Comparison of ENCODE assay signal across 32 cellular contexts in the genomic region with DNA sequence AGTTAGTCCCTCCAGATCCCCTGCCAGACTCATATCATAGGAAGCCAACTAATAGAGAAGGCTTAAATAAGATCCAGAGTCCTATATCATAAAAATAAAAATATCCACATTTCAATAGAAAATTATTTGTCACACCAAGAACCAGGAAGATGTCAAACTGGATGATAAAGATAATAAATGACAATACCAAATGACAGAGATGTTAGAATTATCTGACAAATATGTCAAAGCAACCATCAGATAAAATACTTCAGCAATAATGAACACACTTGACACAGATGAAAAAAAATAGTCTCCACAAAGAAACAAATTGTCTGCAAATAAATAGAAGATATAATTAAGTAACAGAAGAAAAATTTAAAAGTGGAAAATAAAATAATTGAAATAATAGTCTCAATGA.
DNase-seq lines count a peak whose midpoint lies in the region; ATAC-seq, FAIRE-seq and TF ChIP-seq lines count a peak whose summit lies in the region.
"Had no signal": no experiment of that assay in that cellular context is flagged by ENCODE, and none has a peak within 500 bp of the region (broad histone marks: within the 10 kb centered on the region; RNA-seq: fewer than 3 reads in every experiment).

No MANE protein-coding gene starts in this region.

- H3K9me2 ChIP-seq in neural cell (ENCODE audit: insufficient read depth, low read length), result no peaks in the 10 kb centered on the region

- no peak overlapping the region for H2AFZ ChIP-seq in neural cell (ENCODE audit: low read depth, low read length)

- no peaks in the 10 kb centered on the region for H3K79me2 ChIP-seq in neural cell (replicated peaks; ENCODE audit: insufficient read depth, low read length)

- no peaks in the 10 kb centered on the region for H3K4me1 ChIP-seq in kidney (ENCODE audit: control insufficient read depth in 1 of 2, insufficient read depth in 1 of 2, low read depth in 1 of 2, low read length in 2 of 2)
- H3K4me1 ChIP-seq: A549; BE2C; BLaER1; BLaER1 treated with 17β-estradiol and CSF1 and Interleukin-3, amounts not matched to agents 10 nM and 100 nM had no signal

- H3K9ac ChIP-seq in kidney (ENCODE audit: low read length in 2 of 2) (no peak overlapping the region), neural cell (ENCODE audit: low read length) (no peak overlapping the region)
- H3K9ac ChIP-seq: BLaER1; BLaER1 treated with 17β-estradiol and CSF1 and Interleukin-3, amounts not matched to agents 10 nM and 100 nM had no signal

- H3F3A ChIP-seq in neural cell (ENCODE audit: insufficient read depth, low read length, poor library complexity, severe bottlenecking), result no peaks in the 10 kb centered on the region

- H4K20me1 ChIP-seq in neural cell (ENCODE audit: insufficient read depth), result no peaks in the 10 kb centered on the region
- H4K20me1 ChIP-seq: BLaER1; BLaER1 treated with 17β-estradiol and CSF1 and Interleukin-3, amounts not matched to agents 10 nM and 100 nM had no signal

- no peaks in the 10 kb centered on the region for H3K27me3 ChIP-seq in neural cell (ENCODE audit: insufficient read depth, low read depth, low read length)
- H3K27me3 ChIP-seq: BE2C; BLaER1; BLaER1 treated with 17β-estradiol and CSF1 and Interleukin-3, amounts not matched to agents 10 nM and 100 nM had no signal

- H3K9me3 ChIP-seq in kidney (ENCODE audit: control insufficient read depth in 1 of 2, low read length in 2 of 2) (no peaks in the 10 kb centered on the region), neural cell (ENCODE audit: low read length) (no peaks in the 10 kb centered on the region)
- H3K9me3 ChIP-seq: A549; BE2C; BLaER1; BLaER1 treated with 17β-estradiol and CSF1 and Interleukin-3, amounts not matched to agents 10 nM and 100 nM; Caco-2 had no signal

- peak; percentile 88 for TF ChIP-seq EP300 in neural cell (conservative IDR thresholded peaks at IDR 0.05; ENCODE audit: poor library complexity, severe bottlenecking)

- no peak for TF ChIP-seq RAD21 in neural cell (conservative IDR thresholded peaks at IDR 0.05)

- H3K4me3 ChIP-seq in kidney (ENCODE audit: low read length in 2 of 2) (no peak overlapping the region), neural cell (ENCODE audit: low read length) (no peak overlapping the region)
- H3K4me3 ChIP-seq: A549; BLaER1; BLaER1 treated with 17β-estradiol and CSF1 and Interleukin-3, amounts not matched to agents 10 nM and 100 nM had no signal

- ATAC-seq in HG03159 (IDR thresholded peaks at IDR 0.05; ENCODE audit: unreplicated experiment), result no peak
- ATAC-seq: A549; CD8-positive, alpha-beta T cell had no signal

- no peak overlapping the region for H3K4me2 ChIP-seq in neural cell (ENCODE audit: low read length)
- H3K4me2 ChIP-seq: A549; BLaER1; BLaER1 treated with 17β-estradiol and CSF1 and Interleukin-3, amounts not matched to agents 10 nM and 100 nM had no signal

- no peaks in the 10 kb centered on the region for H3K36me3 ChIP-seq in kidney (ENCODE audit: control insufficient read depth in 1 of 2, insufficient read depth in 2 of 2, low read length in 2 of 2)
- H3K36me3 ChIP-seq in neural cell (ENCODE audit: insufficient read depth, low read length), result no peaks in the 10 kb centered on the region
- H3K36me3 ChIP-seq: BE2C; BLaER1; BLaER1 treated with 17β-estradiol and CSF1 and Interleukin-3, amounts not matched to agents 10 nM and 100 nM had no signal

- FAIRE-seq in endometrium (lab: Jason Lieb, UNC) (peak; percentile 15), kidney (lab: Jason Lieb, UNC) (peak; percentile 13)
- FAIRE-seq: A204.1, A549 had no signal

- DNase-seq in kidney, result no peak
- no peak for DNase-seq in activated CD4-positive, alpha-beta T cell treated with anti-CD3 and anti-CD28 coated beads, Interleukin-2, amount 50 U/mL, for 1 hour
- no peak for DNase-seq in NCI-H2081 (lab: John Stamatoyannopoulos, UW)
- DNase-seq: 8988T; ACHN; AML-193; BE2C; C1 segment of cervical spinal cord; Caco-2; Calu3; CD4-positive, alpha-beta memory T cell; CD4-positive, alpha-beta T cell; CD4-positive, CD25-positive, alpha-beta regulatory T cell; CD8-positive, alpha-beta memory T cell; CD8-positive, alpha-beta T cell; COR-L47; DMS 273 treated with DMSO at 0.1 percent for 48 hours; DMS153; DMS53; DMS79; DMS79 treated with DMSO at 0.1 percent for 48 hours; DND-41; EL had no signal

- TF ChIP-seq CTCF in kidney (IDR thresholded peaks at IDR 0.05; ENCODE audit: borderline replicate concordance, extremely low read depth, insufficient read depth), result no peak
- no peak for TF ChIP-seq CTCF in neural cell (IDR thresholded peaks at IDR 0.05; ENCODE audit: poor library complexity, severe bottlenecking)

- intact Hi-C loops in kidney (cut with DNase I), result no loop called here

- H3K27ac ChIP-seq in kidney (ENCODE audit: low read depth in 2 of 2, low read length in 2 of 2) (no peak overlapping the region), neural cell (ENCODE audit: low read length) (no peak overlapping the region)
- H3K27ac ChIP-seq: 22Rv1; A549; BLaER1; BLaER1 treated with 17β-estradiol and CSF1 and Interleukin-3, amounts not matched to agents 10 nM and 100 nM; C4-2B had no signal

TF ChIP-seq in neural cell, 6 proteins besides CTCF, POLR2A, EP300 and RAD21:
- TF ChIP-seq TAF1 (IDR thresholded peaks at IDR 0.05; ENCODE audit: low read depth) (no peak), POLR2AphosphoS5 (IDR thresholded peaks at IDR 0.05) (peak; percentile 59), SMC3 (conservative IDR thresholded peaks at IDR 0.05; ENCODE audit: poor library complexity) (no peak), EZH2 (IDR thresholded peaks at IDR 0.05; ENCODE audit: borderline replicate concordance, insufficient read depth, low read length, poor library complexity, severe bottlenecking) (no peak)
TF ChIP-seq in neural cell: peak in this region for 1.
